ENCODE assay signal across 13 cellular contexts in the genomic region with DNA sequence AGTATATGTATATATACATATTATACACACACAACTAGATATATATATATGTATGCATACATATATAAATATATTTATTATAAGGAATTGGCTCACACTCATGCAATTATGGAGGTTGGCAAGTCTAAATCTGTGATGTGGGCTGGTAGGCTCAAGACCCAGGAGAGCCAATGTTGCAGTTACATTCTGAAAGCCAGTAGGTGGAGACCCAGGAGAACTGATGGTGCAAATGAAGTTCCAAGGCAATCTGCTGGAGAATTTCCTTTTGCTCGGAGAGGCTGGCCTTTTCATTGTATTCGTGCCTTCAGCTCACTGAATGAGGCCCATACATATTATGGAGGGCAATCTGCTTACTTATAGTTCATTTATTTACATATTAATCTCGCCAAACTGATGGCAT. TPM values are rescaled to one million over a fixed set of nuclear protein-coding genes. Genes with fewer than 3 reads are reported as not detected.
DNase-seq lines count a peak whose midpoint lies in the region; ATAC-seq and TF ChIP-seq lines count a peak whose summit lies in the region.
"Had no signal": no experiment of that assay in that cellular context is flagged by ENCODE, and none has a peak within 500 bp of the region (broad histone marks: within the 10 kb centered on the region; RNA-seq: fewer than 3 reads in every experiment).

No MANE protein-coding gene starts in this region.

- H3K27me3 ChIP-seq in WERI-Rb-1 (ENCODE audit: insufficient read depth, low read depth, severe bottlenecking) (no peaks in the 10 kb centered on the region), right lobe of liver (no peaks in the 10 kb centered on the region), brain microvascular endothelial cell (replicated peaks) (no peaks in the 10 kb centered on the region)

- 9% methylated on average over 3 of the region's 3 CpGs for WGBS in right lobe of liver (ENCODE audit: insufficient coverage, low coverage, low lambda C conversion rate, missing lambda C conversion rate)

- ATAC-seq in right lobe of liver (peak in 3 of 4 donors; percentile 19 to 62 (median 21)), HG02678 (IDR thresholded peaks at IDR 0.05; ENCODE audit: unreplicated experiment) (no peak), GM21786 (IDR thresholded peaks at IDR 0.05; ENCODE audit: unreplicated experiment) (no peak)
- ATAC-seq: lower lobe of right lung had no signal

- H3K27ac ChIP-seq in WERI-Rb-1 = no peak overlapping the region
- no peak overlapping the region for H3K27ac ChIP-seq in right lobe of liver
- H3K27ac ChIP-seq in brain microvascular endothelial cell = no peak overlapping the region
- H3K27ac ChIP-seq: lower lobe of right lung had no signal

- H3K9me3 ChIP-seq in WERI-Rb-1 (ENCODE audit: severe bottlenecking) (no peaks in the 10 kb centered on the region), right lobe of liver (no peaks in the 10 kb centered on the region)
- H3K9me3 ChIP-seq: lower lobe of right lung had no signal

- TF ChIP-seq POLR2A in right lobe of liver (IDR thresholded peaks at IDR 0.05) = no peak

- in situ Hi-C loops in brain microvascular endothelial cell (cut with HindIII; ENCODE audit: low pct_ligation_motif_present, low sequenced_read_pairs) = no loop called here

- H3K36me3 ChIP-seq in WERI-Rb-1 (no peaks in the 10 kb centered on the region), right lobe of liver (no peaks in the 10 kb centered on the region), brain microvascular endothelial cell (replicated peaks) (no peaks in the 10 kb centered on the region)
- H3K36me3 ChIP-seq: lower lobe of right lung had no signal

- DNase-seq in DMS153 treated with DMSO at 0.1 percent for 48 hours (lab: John Stamatoyannopoulos, UW; ENCODE audit: unreplicated experiment) (peak; percentile 4), HuH-7 (ENCODE audit: low spot score) (peak; percentile 22), WERI-Rb-1 (peak; percentile 79), right lobe of liver (no peak), brain microvascular endothelial cell (no peak), NCI-H524 treated with DMSO at 0.1 percent for 48 hours (lab: John Stamatoyannopoulos, UW) (no peak)
- DNase-seq: effector memory CD4-positive, alpha-beta T cell; lower lobe of right lung had no signal

- H3K4me3 ChIP-seq in WERI-Rb-1 (ENCODE audit: low read depth, low read length) (no peak overlapping the region), right lobe of liver (no peak overlapping the region), brain microvascular endothelial cell (ENCODE audit: low read depth, low read length) (no peak overlapping the region)
- H3K4me3 ChIP-seq: lower lobe of right lung, smooth muscle cell had no signal

- TF ChIP-seq CTCF in WERI-Rb-1 (IDR thresholded peaks at IDR 0.05; ENCODE audit: low read depth, low read length) = peak; percentile 93
- peak in 3 of 4 donors; percentile 9 to 56 (median 30) for TF ChIP-seq CTCF in right lobe of liver (IDR thresholded peaks at IDR 0.05)
- no peak for TF ChIP-seq CTCF in brain microvascular endothelial cell (IDR thresholded peaks at IDR 0.05; ENCODE audit: low read depth, low read length, missing control alignments)

- intact Hi-C loops in right lobe of liver (cut with DNase I) = no loop called here

- no peaks in the 10 kb centered on the region for H3K4me1 ChIP-seq in right lobe of liver
- H3K4me1 ChIP-seq: lower lobe of right lung had no signal

RNA-seq across cellular contexts. Expression of gene IVL, which starts 9.4 kb away (rescaled TPM):
- not detected for total RNA-seq in right lobe of liver
- total RNA-seq: activated T-helper 1 cell treated with anti-CD3 and anti-CD28 coated beads, Interleukin-12 subunit alpha, Interleukin-12 subunit beta, Interleukin-2, Interleukin-4 antibody, amounts not matched to agents 30 ng/mL and 10 ng/mL and 1 ng/mL, durations not matched to agents 14 hours and 24 hours and 36 hours; T-helper 1 cell treated with Interleukin-12 subunit alpha and Interleukin-12 subunit beta and Interleukin-4 antibody, amounts not matched to agents 30 ng/mL and 1 ng/mL, for 36 hours had no signal

RNA-seq across cellular contexts. Expression of gene SPRR5, which starts 29.2 kb away (rescaled TPM):
- total RNA-seq in right lobe of liver = not detected
- total RNA-seq: activated T-helper 1 cell treated with anti-CD3 and anti-CD28 coated beads, Interleukin-12 subunit alpha, Interleukin-12 subunit beta, Interleukin-2, Interleukin-4 antibody, amounts not matched to agents 30 ng/mL and 10 ng/mL and 1 ng/mL, durations not matched to agents 14 hours and 24 hours and 36 hours; lower lobe of right lung; T-helper 1 cell treated with Interleukin-12 subunit alpha and Interleukin-12 subunit beta and Interleukin-4 antibody, amounts not matched to agents 30 ng/mL and 1 ng/mL, for 36 hours had no signal

RNA-seq across cellular contexts. Expression of gene SMCP, which starts 39.7 kb away (rescaled TPM):
- total RNA-seq in right lobe of liver = not detected
- total RNA-seq: activated T-helper 1 cell treated with anti-CD3 and anti-CD28 coated beads, Interleukin-12 subunit alpha, Interleukin-12 subunit beta, Interleukin-2, Interleukin-4 antibody, amounts not matched to agents 30 ng/mL and 10 ng/mL and 1 ng/mL, durations not matched to agents 14 hours and 24 hours and 36 hours; lower lobe of right lung; smooth muscle cell; T-helper 1 cell treated with Interleukin-12 subunit alpha and Interleukin-12 subunit beta and Interleukin-4 antibody, amounts not matched to agents 30 ng/mL and 1 ng/mL, for 36 hours had no signal

RNA-seq across cellular contexts. Expression of gene SPRR4, which starts 52.7 kb away (rescaled TPM):
- total RNA-seq in right lobe of liver = not detected
- total RNA-seq: activated T-helper 1 cell treated with anti-CD3 and anti-CD28 coated beads, Interleukin-12 subunit alpha, Interleukin-12 subunit beta, Interleukin-2, Interleukin-4 antibody, amounts not matched to agents 30 ng/mL and 10 ng/mL and 1 ng/mL, durations not matched to agents 14 hours and 24 hours and 36 hours; lower lobe of right lung; T-helper 1 cell treated with Interleukin-12 subunit alpha and Interleukin-12 subunit beta and Interleukin-4 antibody, amounts not matched to agents 30 ng/mL and 1 ng/mL, for 36 hours had no signal

RNA-seq across cellular contexts. Expression of gene LCE7A, which starts 58.0 kb away (rescaled TPM):
- total RNA-seq in right lobe of liver = not detected
- total RNA-seq: activated T-helper 1 cell treated with anti-CD3 and anti-CD28 coated beads, Interleukin-12 subunit alpha, Interleukin-12 subunit beta, Interleukin-2, Interleukin-4 antibody, amounts not matched to agents 30 ng/mL and 10 ng/mL and 1 ng/mL, durations not matched to agents 14 hours and 24 hours and 36 hours; lower lobe of right lung; smooth muscle cell; T-helper 1 cell treated with Interleukin-12 subunit alpha and Interleukin-12 subunit beta and Interleukin-4 antibody, amounts not matched to agents 30 ng/mL and 1 ng/mL, for 36 hours had no signal

Comparison
In these comparisons a context has a peak if more than half of its experiments do, and no peak if none do; other contexts are left out.
1. DNase-seq: peak in DMS153 treated with DMSO at 0.1 percent for 48 hours (single experiment), HuH-7 (single experiment) and WERI-Rb-1 (single experiment); none in right lobe of liver (0 of 3), brain microvascular endothelial cell (single experiment) and NCI-H524 treated with DMSO at 0.1 percent for 48 hours (single experiment).
2. ATAC-seq: peak in right lobe of liver (3 of 4); none in HG02678 (single experiment) and GM21786 (single experiment).